Comparison of ENCODE assay signal across 8 cellular contexts in the genomic region with DNA sequence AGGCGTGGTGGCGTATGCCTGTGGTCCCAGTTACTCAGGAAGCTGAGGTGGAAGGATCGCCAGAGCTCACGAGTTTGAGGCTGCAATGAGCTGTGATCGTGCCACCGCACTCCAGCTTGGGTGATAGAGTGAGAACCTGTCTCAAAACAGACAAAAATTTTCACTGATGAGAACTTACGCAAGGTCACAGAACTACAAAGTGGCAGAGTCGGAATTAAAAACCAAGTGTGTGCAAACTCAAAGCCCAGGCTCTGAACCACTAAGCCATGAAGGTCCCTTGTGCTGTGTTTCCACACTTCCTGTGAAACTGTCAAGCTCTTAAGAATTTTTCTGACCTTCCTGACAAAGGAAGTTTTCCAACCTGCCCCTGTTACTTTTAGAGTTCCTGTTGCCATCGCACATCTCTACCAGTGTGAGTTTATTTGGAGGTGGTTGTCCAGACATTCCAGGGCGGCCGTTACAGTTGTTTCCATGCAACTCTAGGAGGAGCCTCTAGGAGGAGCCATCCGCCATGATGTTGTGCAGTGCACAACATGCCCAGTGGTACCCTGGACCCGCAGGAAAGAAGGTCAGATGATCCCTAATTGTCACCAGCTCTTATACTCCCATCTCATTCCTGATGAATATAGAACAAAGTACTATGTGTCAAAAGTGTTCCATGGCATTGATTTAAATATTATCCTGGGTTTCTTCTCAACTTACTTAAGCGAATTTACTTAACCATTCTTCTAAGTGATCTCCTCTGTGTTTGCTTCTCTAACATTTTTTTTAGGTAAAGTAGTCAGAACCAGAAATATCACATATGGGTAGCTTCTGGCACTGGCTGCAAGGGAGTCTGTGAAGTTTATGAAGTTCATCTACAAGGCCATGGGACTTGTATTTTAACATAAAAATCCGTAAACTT. TPM values are rescaled to one million over a fixed set of nuclear protein-coding genes. Genes with fewer than 3 reads are reported as not detected.
DNase-seq lines count a peak whose midpoint lies in the region; ATAC-seq and TF ChIP-seq lines count a peak whose summit lies in the region.

No MANE protein-coding gene starts in this region.

- POLR2A ChIA-PET in RWPE1 (lab: Yijun Ruan, JAX; ENCODE audit: low non-redundant PET) = no interaction called here

- DNase-seq in AG10803 (ENCODE audit: low read depth) (peak; percentile 3), GM20000 (ENCODE audit: low spot score) (peak; percentile 34), RWPE1 (ENCODE audit: low spot score) (peak; percentile 13), left ventricle myocardium superior (no peak), activated gamma-delta T cell (lab: John Stamatoyannopoulos, UW) (no peak)

- CTCF ChIA-PET in RWPE1 (lab: Yijun Ruan, JAX) = interaction anchor here (0.6 kb wide), 2 partner anchors 117 to 205 kb away, joined by 3 read pairs; no protein-coding TSS in a partner anchor

- no peak overlapping the region for H3K4me3 ChIP-seq in AG10803 (ENCODE audit: low read length)

- no peak overlapping the region for H3K27ac ChIP-seq in RWPE1

- ATAC-seq in left ventricle myocardium superior = peak; percentile 45
- ATAC-seq in GM19467 (IDR thresholded peaks at IDR 0.05; ENCODE audit: unreplicated experiment) = no peak
- ATAC-seq in GM19455 (IDR thresholded peaks at IDR 0.05; ENCODE audit: unreplicated experiment) = no peak
- no peak for ATAC-seq in HG03039 (IDR thresholded peaks at IDR 0.05; ENCODE audit: unreplicated experiment)

- intact Hi-C loops in left ventricle myocardium superior (cut with micrococcal nuclease) = no loop called here

- peak; percentile 51 for TF ChIP-seq CTCF in AG10803 (conservative IDR thresholded peaks at IDR 0.05; ENCODE audit: low read length)
- peak; percentile 29 for TF ChIP-seq CTCF in GM20000 (IDR thresholded peaks at IDR 0.05; ENCODE audit: extremely low read depth, missing control alignments)
- no peak for TF ChIP-seq CTCF in RWPE1 (conservative IDR thresholded peaks at IDR 0.05; ENCODE audit: low read depth)

RNA-seq across cellular contexts. Expression of gene LYZL1, which starts 49.0 kb away (rescaled TPM):
- not detected for total RNA-seq in left ventricle myocardium superior

Comparison
In these comparisons a context has a peak if more than half of its experiments do, and no peak if none do; other contexts are left out.
1. DNase-seq: peak in AG10803 (single experiment), GM20000 (single experiment) and RWPE1 (single experiment); none in left ventricle myocardium superior (single experiment) and activated gamma-delta T cell (single experiment).